Comparison of ENCODE assay signal across 8 cellular contexts in the genomic region with DNA sequence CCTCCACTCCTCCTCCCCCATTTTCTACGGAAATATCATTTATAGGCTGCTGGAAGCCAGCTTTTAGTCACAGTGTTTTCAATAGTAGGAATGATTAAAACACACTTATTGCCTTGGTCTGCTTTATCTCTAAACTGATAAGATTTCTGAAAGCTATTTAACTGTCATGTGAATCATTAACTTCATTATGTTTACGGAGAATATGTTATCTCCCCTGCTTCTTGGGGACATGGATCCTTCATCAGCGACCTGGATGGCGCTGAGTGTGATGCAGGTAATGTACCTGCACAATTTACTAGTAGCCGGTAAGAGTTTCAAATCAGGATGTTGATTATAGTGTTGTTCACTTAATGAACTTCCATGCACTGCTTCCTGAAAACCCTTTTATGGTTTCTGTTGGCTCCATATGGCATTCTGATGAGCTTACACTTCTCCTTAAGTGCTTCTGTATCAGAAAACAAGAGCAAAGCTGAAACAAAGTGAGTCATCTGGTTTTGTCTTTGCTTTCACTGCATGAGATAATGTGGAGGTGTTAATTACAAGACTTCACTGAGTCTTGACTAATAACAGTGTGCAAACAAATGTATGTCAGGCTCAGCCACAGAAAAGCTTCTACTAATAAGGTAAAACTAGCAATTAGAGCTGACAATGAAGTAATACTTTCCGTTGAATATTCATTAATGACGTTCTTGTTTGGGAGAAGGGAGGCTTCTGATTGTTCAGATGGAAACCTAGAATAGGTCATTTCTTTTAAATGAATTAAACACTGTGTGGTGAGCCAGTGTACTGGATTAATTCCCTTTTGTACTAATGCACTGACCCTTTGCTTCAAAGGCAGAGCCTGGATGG.
DNase-seq lines count a peak whose midpoint lies in the region; ATAC-seq and TF ChIP-seq lines count a peak whose summit lies in the region.

No MANE protein-coding gene starts in this region.

- H3K36me3 ChIP-seq in A673 (ENCODE audit: insufficient read depth, low read length, poor library complexity, severe bottlenecking): no peaks in the 10 kb centered on the region
- no peaks in the 10 kb centered on the region for H3K36me3 ChIP-seq in OCI-LY7 (ENCODE audit: insufficient read depth, low read length)

- H3K27ac ChIP-seq in A673 (ENCODE audit: low read depth, low read length, poor library complexity, severe bottlenecking) (no peak overlapping the region), OCI-LY7 (ENCODE audit: low read depth, low read length, poor library complexity, severe bottlenecking) (no peak overlapping the region)

- no peaks in the 10 kb centered on the region for H4K20me1 ChIP-seq in OCI-LY7 (ENCODE audit: insufficient read depth, low read length)

- peak overlapping the region; percentile 78 for H2AFZ ChIP-seq in OCI-LY7 (ENCODE audit: low read length)

- H3K9me2 ChIP-seq in OCI-LY7 (ENCODE audit: insufficient read depth, low read length): no peaks in the 10 kb centered on the region

- H3K4me2 ChIP-seq in OCI-LY7 (ENCODE audit: low read length): no peak overlapping the region

- no peaks in the 10 kb centered on the region for H3K27me3 ChIP-seq in A673 (replicated peaks; ENCODE audit: insufficient read depth, low read depth, low read length, poor library complexity)

- POLR2A ChIA-PET in A673 (lab: Charles Lee; ENCODE audit: low non-redundant PET) (no interaction called here), OCI-LY7 (lab: Charles Lee) (interaction anchor here (0.6 to 4.2 kb wide), 7 partner anchors 12 to 261 kb away, joined by 3 to 27 read pairs (median 4); no protein-coding TSS in a partner anchor)

- DNase-seq in A673 (ENCODE audit: low spot score): peak; percentile 56
- DNase-seq in OCI-LY7 (ENCODE audit: low spot score): no peak
- DNase-seq in left colon: peak; percentile 28 to 60
- DNase-seq in activated effector memory CD4-positive, alpha-beta T cell treated with anti-CD3 and anti-CD28 coated beads, Interleukin-2, amount 50 U/mL, for 16 hours: no peak
- no peak for DNase-seq in SHP77 (lab: John Stamatoyannopoulos, UW)
- DNase-seq in stimulated activated CD8-positive, alpha-beta memory T cell treated with anti-CD3 and anti-CD28 coated beads, Interleukin-4, amount 100 ng/mL, for 48 hours: no peak

- H3K9me3 ChIP-seq in A673 (ENCODE audit: low read depth, low read length, poor library complexity, severe bottlenecking) (no peaks in the 10 kb centered on the region), OCI-LY7 (ENCODE audit: low read length) (0 out of 2 replicates have a peak, but pooled peaks cover 4% of the 10 kb centered on the region)

- no peak overlapping the region for H3K4me3 ChIP-seq in A673 (ENCODE audit: low read depth, low read length, poor library complexity, severe bottlenecking)
- no peak overlapping the region for H3K4me3 ChIP-seq in OCI-LY7 (ENCODE audit: low read depth, low read length, poor library complexity, severe bottlenecking)

- intact Hi-C loops in A673 (cut with micrococcal nuclease; ENCODE audit: unreplicated experiment) (loop anchor here (10.0 kb wide), 1 partner anchor 1234 kb away; no protein-coding TSS in a partner anchor), OCI-LY7 (cut with micrococcal nuclease; ENCODE audit: unreplicated experiment) (loop anchor here (10.0 kb wide), 1 partner anchor 254 kb away; no protein-coding TSS in a partner anchor), left colon (cut with DNase I, micrococcal nuclease) (no loop called here)

- peaks cover 42% of the 10 kb centered on the region for H3K4me1 ChIP-seq in A673 (ENCODE audit: insufficient read depth, low read length, poor library complexity, severe bottlenecking)
- peaks cover 24% of the 10 kb centered on the region for H3K4me1 ChIP-seq in OCI-LY7 (ENCODE audit: insufficient read depth, low read length, poor library complexity, severe bottlenecking)

- BruUV-seq in A673 (replicated peaks; lab: Mats Ljungman, UMichigan) (no TSS peak), OCI-LY7 (replicated peaks; lab: Mats Ljungman, UMichigan) (no TSS peak)

- peak; percentile 55 for ATAC-seq in GM19328 (IDR thresholded peaks at IDR 0.05; ENCODE audit: unreplicated experiment)
- ATAC-seq in HG03354 (IDR thresholded peaks at IDR 0.05; ENCODE audit: poor library complexity, severe bottlenecking, unreplicated experiment): peak; percentile 80
- peak; percentile 80 for ATAC-seq in left colon

- TF ChIP-seq CTCF in A673 (conservative IDR thresholded peaks at IDR 0.05; ENCODE audit: low read depth, low read length) (no peak), OCI-LY7 (conservative IDR thresholded peaks at IDR 0.05; ENCODE audit: low read length) (no peak)

- CTCF ChIA-PET in A673 (lab: Charles Lee): interaction anchor here (0.5 to 0.6 kb wide), 2 partner anchors 176 to 181 kb away, joined by 3 to 5 read pairs; no protein-coding TSS in a partner anchor
- CTCF ChIA-PET in OCI-LY7 (lab: Charles Lee; ENCODE audit: unreplicated experiment): no interaction called here

- H3K79me2 ChIP-seq in OCI-LY7 (ENCODE audit: insufficient read depth, low read depth, low read length): no peaks in the 10 kb centered on the region

Comparison
In these comparisons a context has a peak if more than half of its experiments do, and no peak if none do; other contexts are left out.
1. DNase-seq: peak in A673 (single experiment) and left colon (2 of 2); none in OCI-LY7 (single experiment), activated effector memory CD4-positive, alpha-beta T cell treated with anti-CD3 and anti-CD28 coated beads, Interleukin-2, amount 50 U/mL, for 16 hours (single experiment), SHP77 (0 of 2) and stimulated activated CD8-positive, alpha-beta memory T cell treated with anti-CD3 and anti-CD28 coated beads, Interleukin-4, amount 100 ng/mL, for 48 hours (single experiment).
2. intact Hi-C loops: an anchor here in A673 (10.0 kb wide) and OCI-LY7 (10.0 kb wide); none called in left colon.
3. Peak in every context shown above with its lines, with median percentiles within 50 percentile points of each other: ATAC-seq.